33 cellular contexts compared by ENCODE assay signal in the genomic region with DNA sequence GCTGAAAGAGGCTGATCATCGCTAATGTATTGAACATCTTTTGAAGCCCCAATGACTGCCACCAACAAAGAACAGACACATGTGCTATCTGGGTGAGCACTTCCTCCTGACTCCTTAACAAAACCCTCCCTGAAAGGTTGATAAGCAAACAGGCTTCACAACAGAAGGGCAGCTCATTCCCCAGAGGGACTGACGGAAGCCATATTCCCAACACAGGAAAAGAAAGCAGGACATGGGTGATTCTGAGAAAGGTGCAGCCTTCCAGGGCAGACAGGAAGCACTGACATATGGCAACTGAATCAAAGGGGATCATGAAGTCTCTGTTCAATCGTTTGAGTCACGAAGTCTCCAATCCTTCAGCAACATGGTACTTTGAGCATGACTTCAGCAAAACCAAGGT.
"Had no signal": no experiment of that assay in that cellular context is flagged by ENCODE, and none has a peak within 500 bp of the region (broad histone marks: within the 10 kb centered on the region; RNA-seq: fewer than 3 reads in every experiment).

No MANE protein-coding gene starts in this region.

- H3K4me1 Mint-ChIP-seq: activated CD4-positive, alpha-beta T cell treated with anti-CD3 and anti-CD28 coated beads for 36 hours; activated CD4-positive, alpha-beta T cell treated with anti-CD3 and anti-CD28 coated beads, Interleukin-2, amount 10 ng/mL, durations not matched to agents 24 days and 14 days; activated CD8-positive, alpha-beta memory T cell treated with anti-CD3 and anti-CD28 coated beads, Interleukin-2, amount 10 ng/mL, durations not matched to agents 7 days and 5 days; activated naive CD4-positive, alpha-beta T cell treated with anti-CD3 and anti-CD28 coated beads, Interleukin-2, amount 50 U/mL, for 24 hours; activated naive CD8-positive, alpha-beta T cell treated with anti-CD3 and anti-CD28 coated beads for 36 hours; activated naive CD8-positive, alpha-beta T cell treated with anti-CD3 and anti-CD28 coated beads, Interleukin-2, amount 50 U/mL, for 24 hours; endodermal cell had no signal

- H3K4me3 Mint-ChIP-seq: activated CD4-positive, alpha-beta memory T cell treated with anti-CD3 and anti-CD28 coated beads for 36 hours; activated CD4-positive, alpha-beta T cell treated with anti-CD3 and anti-CD28 coated beads for 36 hours; activated CD4-positive, alpha-beta T cell treated with anti-CD3 and anti-CD28 coated beads, Interleukin-2, amount 10 ng/mL, durations not matched to agents 24 days and 14 days; activated CD8-positive, alpha-beta memory T cell treated with anti-CD3 and anti-CD28 coated beads, Interleukin-2, amount 10 ng/mL, durations not matched to agents 7 days and 5 days; activated CD8-positive, alpha-beta T cell treated with anti-CD3 and anti-CD28 coated beads, Interleukin-2, amount 10 ng/mL, durations not matched to agents 7 days and 5 days; activated naive CD4-positive, alpha-beta T cell treated with anti-CD3 and anti-CD28 coated beads for 36 hours; activated naive CD4-positive, alpha-beta T cell treated with anti-CD3 and anti-CD28 coated beads, Interleukin-2, amount 50 U/mL, for 24 hours; activated naive CD8-positive, alpha-beta T cell treated with anti-CD3 and anti-CD28 coated beads for 36 hours; activated naive CD8-positive, alpha-beta T cell treated with anti-CD3 and anti-CD28 coated beads, Interleukin-2, amount 50 U/mL, for 24 hours; activated T-helper 1 cell treated with anti-CD3 and anti-CD28 coated beads, Interleukin-12 subunit alpha, Interleukin-12 subunit beta, Interleukin-2, Interleukin-4 antibody, amounts not matched to agents 30 ng/mL and 10 ng/mL and 1 ng/mL, durations not matched to agents 14 hours and 24 hours and 36 hours; dendritic cell treated with granulocyte-macrophage colony-stimulating factor and Interleukin-4, amounts not matched to agents 40 ng/mL and 50 ng/mL, for 4 days; endodermal cell had no signal

- H3K27me3 ChIP-seq: adrenal gland, body of pancreas, esophagus muscularis mucosa, foreskin keratinocyte, gastrocnemius medialis had no signal

- H3K4me1 ChIP-seq: adrenal gland, body of pancreas, esophagus muscularis mucosa, gastrocnemius medialis had no signal

- H3K9me3 Mint-ChIP-seq: activated CD4-positive, alpha-beta memory T cell treated with anti-CD3 and anti-CD28 coated beads for 36 hours; activated CD4-positive, alpha-beta T cell treated with anti-CD3 and anti-CD28 coated beads, Interleukin-2, amount 10 ng/mL, durations not matched to agents 24 days and 14 days; activated naive CD4-positive, alpha-beta T cell treated with anti-CD3 and anti-CD28 coated beads for 36 hours; activated naive CD4-positive, alpha-beta T cell treated with anti-CD3 and anti-CD28 coated beads, Interleukin-2, amount 50 U/mL, for 24 hours; activated T-helper 2 cell treated with anti-CD3 and anti-CD28 coated beads, Interferon-gamma antibody, Interleukin-2, Interleukin-4, amounts not matched to agents 10 μg/mL and 5 μg/mL and 100 μg/mL, durations not matched to agents 14 hours and 24 hours and 36 hours; dendritic cell treated with granulocyte-macrophage colony-stimulating factor and Interleukin-4, amounts not matched to agents 40 ng/mL and 50 ng/mL, for 4 days had no signal

- H3K27ac Mint-ChIP-seq: activated CD4-positive, alpha-beta memory T cell treated with anti-CD3 and anti-CD28 coated beads for 36 hours; activated CD4-positive, alpha-beta T cell treated with anti-CD3 and anti-CD28 coated beads for 36 hours; activated CD4-positive, alpha-beta T cell treated with anti-CD3 and anti-CD28 coated beads, Interleukin-2, amount 10 ng/mL, durations not matched to agents 24 days and 14 days; activated CD8-positive, alpha-beta memory T cell treated with anti-CD3 and anti-CD28 coated beads, Interleukin-2, amount 10 ng/mL, durations not matched to agents 7 days and 5 days; activated CD8-positive, alpha-beta T cell treated with anti-CD3 and anti-CD28 coated beads, Interleukin-2, amount 10 ng/mL, durations not matched to agents 7 days and 5 days; activated naive CD4-positive, alpha-beta T cell treated with anti-CD3 and anti-CD28 coated beads for 36 hours; activated naive CD4-positive, alpha-beta T cell treated with anti-CD3 and anti-CD28 coated beads, Interleukin-2, amount 50 U/mL, for 24 hours; activated naive CD8-positive, alpha-beta T cell treated with anti-CD3 and anti-CD28 coated beads for 36 hours; activated naive CD8-positive, alpha-beta T cell treated with anti-CD3 and anti-CD28 coated beads, Interleukin-2, amount 50 U/mL, for 24 hours; activated T-helper 1 cell treated with anti-CD3 and anti-CD28 coated beads, Interleukin-12 subunit alpha, Interleukin-12 subunit beta, Interleukin-2, Interleukin-4 antibody, amounts not matched to agents 30 ng/mL and 10 ng/mL and 1 ng/mL, durations not matched to agents 14 hours and 24 hours and 36 hours; activated T-helper 2 cell treated with anti-CD3 and anti-CD28 coated beads, Interferon-gamma antibody, Interleukin-2, Interleukin-4, amounts not matched to agents 10 μg/mL and 5 μg/mL and 100 μg/mL, durations not matched to agents 14 hours and 24 hours and 36 hours; dendritic cell treated with granulocyte-macrophage colony-stimulating factor and Interleukin-4, amounts not matched to agents 40 ng/mL and 50 ng/mL, for 4 days; endodermal cell had no signal

- H3K27me3 Mint-ChIP-seq: activated CD4-positive, alpha-beta memory T cell treated with anti-CD3 and anti-CD28 coated beads for 36 hours; activated CD4-positive, alpha-beta T cell treated with anti-CD3 and anti-CD28 coated beads for 36 hours; activated CD4-positive, alpha-beta T cell treated with anti-CD3 and anti-CD28 coated beads, Interleukin-2, amount 10 ng/mL, durations not matched to agents 24 days and 14 days; activated CD8-positive, alpha-beta memory T cell treated with anti-CD3 and anti-CD28 coated beads, Interleukin-2, amount 10 ng/mL, durations not matched to agents 7 days and 5 days; activated naive CD8-positive, alpha-beta T cell treated with anti-CD3 and anti-CD28 coated beads for 36 hours; dendritic cell treated with granulocyte-macrophage colony-stimulating factor and Interleukin-4, amounts not matched to agents 40 ng/mL and 50 ng/mL, for 4 days had no signal

- H3K36me3 Mint-ChIP-seq: activated CD4-positive, alpha-beta memory T cell treated with anti-CD3 and anti-CD28 coated beads for 36 hours; activated CD8-positive, alpha-beta memory T cell treated with anti-CD3 and anti-CD28 coated beads, Interleukin-2, amount 10 ng/mL, durations not matched to agents 7 days and 5 days; activated naive CD4-positive, alpha-beta T cell treated with anti-CD3 and anti-CD28 coated beads, Interleukin-2, amount 50 U/mL, for 24 hours; activated naive CD8-positive, alpha-beta T cell treated with anti-CD3 and anti-CD28 coated beads for 36 hours had no signal

- H3K9me3 ChIP-seq: adrenal gland, body of pancreas, esophagus muscularis mucosa, gastrocnemius medialis had no signal

- DNase-seq: activated CD4-positive, alpha-beta memory T cell treated with anti-CD3 and anti-CD28 coated beads for 36 hours; activated CD4-positive, alpha-beta T cell treated with anti-CD3 and anti-CD28 coated beads for 36 hours; activated CD4-positive, alpha-beta T cell treated with anti-CD3 and anti-CD28 coated beads, Interleukin-2, amount 10 ng/mL, durations not matched to agents 24 days and 14 days; activated CD4-positive, CD25-positive, alpha-beta regulatory T cell; activated CD4-positive, CD25-positive, alpha-beta regulatory T cell treated with anti-CD3 and anti-CD28 coated beads, Interleukin-2, amount 50 U/mL, for 72 hours; activated CD8-positive, alpha-beta memory T cell treated with anti-CD3 and anti-CD28 coated beads, Interleukin-2, amount 10 ng/mL, durations not matched to agents 7 days and 5 days; activated CD8-positive, alpha-beta memory T cell treated with anti-CD3 and anti-CD28 coated beads, Interleukin-2, amount 50 U/mL, for 4 hours; activated CD8-positive, alpha-beta T cell treated with anti-CD3 and anti-CD28 coated beads, Interleukin-2, amount 10 ng/mL, durations not matched to agents 7 days and 5 days; activated effector memory CD4-positive, alpha-beta T cell treated with anti-CD3 and anti-CD28 coated beads, Interleukin-2, amount 50 U/mL, for 16 hours; activated naive CD4-positive, alpha-beta T cell treated with anti-CD3 and anti-CD28 coated beads for 36 hours; activated naive CD8-positive, alpha-beta T cell treated with anti-CD3 and anti-CD28 coated beads for 36 hours; activated naive CD8-positive, alpha-beta T cell treated with anti-CD3 and anti-CD28 coated beads, Interleukin-2, amount 50 U/mL, for 24 hours; activated T-cell treated with anti-CD3 and anti-CD28 coated beads, Interleukin-2, amount 50 U/mL, for 1 hour; activated T-cell treated with anti-CD3 and anti-CD28 coated beads, Interleukin-2, amount 50 U/mL, for 48 hours; adrenal gland; amygdala; aorta; body of pancreas; central memory CD4-positive, alpha-beta T cell; cerebellar nuclear complex; dorsolateral prefrontal cortex; effector memory CD4-positive, alpha-beta T cell; endodermal cell; erythroblast; foreskin keratinocyte; gastrocnemius medialis; T-helper 2 cell had no signal

- H3K27ac ChIP-seq: adrenal gland, body of pancreas, dorsolateral prefrontal cortex, esophagus muscularis mucosa, foreskin keratinocyte, gastrocnemius medialis had no signal

- H3K4me3 ChIP-seq: adrenal gland, body of pancreas, coronary artery, dorsolateral prefrontal cortex, esophagus muscularis mucosa, gastrocnemius medialis had no signal

- H3K36me3 ChIP-seq: adrenal gland, esophagus muscularis mucosa, gastrocnemius medialis had no signal

- ATAC-seq: activated CD4-positive, alpha-beta T cell treated with anti-CD3 and anti-CD28 coated beads for 36 hours; activated CD8-positive, alpha-beta memory T cell treated with anti-CD3 and anti-CD28 coated beads, Interleukin-2, amount 10 ng/mL, durations not matched to agents 7 days and 5 days; activated CD8-positive, alpha-beta T cell treated with anti-CD3 and anti-CD28 coated beads, Interleukin-2, amount 10 ng/mL, durations not matched to agents 7 days and 5 days; activated naive CD8-positive, alpha-beta T cell treated with anti-CD3 and anti-CD28 coated beads, Interleukin-2, amount 50 U/mL, for 24 hours; body of pancreas; foreskin keratinocyte; gastrocnemius medialis had no signal
